In genomic region chr12:41983394-41983793, GRCh38 we compare ENCODE assay signal across 23 cellular contexts.
DNase-seq lines count a peak whose midpoint lies in the region; ATAC-seq lines count a peak whose summit lies in the region.
"Had no signal": no experiment of that assay in that cellular context is flagged by ENCODE, and none has a peak within 500 bp of the region (broad histone marks: within the 10 kb centered on the region; RNA-seq: fewer than 3 reads in every experiment).

No MANE protein-coding gene starts in this region.

- no peak for ATAC-seq in GM18873 (IDR thresholded peaks at IDR 0.05; ENCODE audit: low FRiP score, unreplicated experiment)
- ATAC-seq in HG03521 (IDR thresholded peaks at IDR 0.05; ENCODE audit: unreplicated experiment): no peak
- ATAC-seq: activated T-cell treated with anti-CD3 and anti-CD28 coated beads, Interleukin-2, amount 50 U/mL, for 4 hours; esophagus mucosa; gastrocnemius medialis; left colon; naive thymus-derived CD4-positive, alpha-beta T cell had no signal

- peak; percentile 64 for DNase-seq in Ammon's horn (ENCODE audit: low spot score)
- DNase-seq in M059J (ENCODE audit: low read depth): peak; percentile 25
- DNase-seq in SW480 (ENCODE audit: low spot score): peak; percentile 42
- DNase-seq in iPS-NIHi7 (ENCODE audit: extremely low spot score): peak; percentile 26
- no peak for DNase-seq in NOMO-1 treated with dmso at 0.1 percent for 144 hours (lab: John Stamatoyannopoulos, UW; ENCODE audit: unreplicated experiment)
- no peak for DNase-seq in kidney glomerular epithelial cell (lab: John Stamatoyannopoulos, UW)
- DNase-seq: activated naive CD4-positive, alpha-beta T cell treated with anti-CD3 and anti-CD28 coated beads, Interleukin-2, amount 10 ng/mL, durations not matched to agents 7 days and 5 days; activated T-cell treated with anti-CD3 and anti-CD28 coated beads, Interleukin-2, amount 50 U/mL, for 4 hours; CD4-positive, CD25-positive, alpha-beta regulatory T cell; cerebellar nuclear complex; effector CD4-positive, alpha-beta T cell; gastrocnemius medialis; HCEC 1CT; left colon; naive thymus-derived CD4-positive, alpha-beta T cell; NK-92 treated with Interleukin-12 subunit alpha and Interleukin-12 subunit beta, amount 100 ng/mL, for 24 hours; stimulated activated CD4-positive, alpha-beta T cell treated with anti-CD3 and anti-CD28 coated beads, Interleukin-2, amount 100 ng/mL, for 24 hours; stimulated activated naive CD4-positive, alpha-beta T cell treated with Interleukin-2 at 50 U/mL for 16 hours; T1000; thyroid gland had no signal

Comparison
In these comparisons a context has a peak if more than half of its experiments do, and no peak if none do; other contexts are left out.
1. DNase-seq: peak in Ammon's horn (single experiment), M059J (single experiment), SW480 (single experiment) and iPS-NIHi7 (single experiment); none in NOMO-1 treated with dmso at 0.1 percent for 144 hours (single experiment) and kidney glomerular epithelial cell (single experiment).